Comparison of ENCODE assay signal across 11 cellular contexts in genomic region chr10:117537904-117538524, GRCh38. TPM values are rescaled to one million over a fixed set of nuclear protein-coding genes. Genes with fewer than 3 reads are reported as not detected.
DNase-seq lines count a peak whose midpoint lies in the region; ATAC-seq and TF ChIP-seq lines count a peak whose summit lies in the region.
"Had no signal": no experiment of that assay in that cellular context is flagged by ENCODE, and none has a peak within 500 bp of the region (broad histone marks: within the 10 kb centered on the region; RNA-seq: fewer than 3 reads in every experiment).

No MANE protein-coding gene starts in this region.

- H3K36me3 ChIP-seq in HCT116 (ENCODE audit: control insufficient read depth in 1 of 2, insufficient read depth in 2 of 2, low read length in 2 of 2) (no peaks in the 10 kb centered on the region), ovary (no peaks in the 10 kb centered on the region)

- H3K4me1 ChIP-seq in HCT116 (ENCODE audit: control insufficient read depth in 1 of 2, insufficient read depth in 2 of 2, low read length in 2 of 2) = peaks cover 0 to 6% of the 10 kb centered on the region in 2 experiments; a peak in 1 of 4 replicates
- H3K4me1 ChIP-seq in ovary (ENCODE audit: insufficient read depth) = peaks cover 6% of the 10 kb centered on the region

- intact Hi-C loops in HCT116 (cut with micrococcal nuclease) = loop anchor here (1.0 to 10.0 kb wide), 4 partner anchors 146 to 703 kb away; no protein-coding TSS in a partner anchor
- intact Hi-C loops in ovary (cut with DNase I) = loop anchor here in 3 of 4 donors (5.0 to 10.0 kb wide), 6 partner anchors 93 to 807 kb away; partner anchors contain the start of genes FAM204A (in 1 of the 3), PDZD8 (in 1 of the 3) and RAB11FIP2 (in 1 of the 3)

- H3K9me2 ChIP-seq in HCT116 (ENCODE audit: insufficient read depth) = no peaks in the 10 kb centered on the region

- CTCF ChIA-PET in HCT116 (lab: Charles Lee) = interaction anchor here (0.7 to 2.0 kb wide), 5 partner anchors 41 to 721 kb away, joined by 3 to 7 read pairs (median 4); no protein-coding TSS in a partner anchor

- no peaks in the 10 kb centered on the region for H4K20me1 ChIP-seq in HCT116 (ENCODE audit: insufficient read depth)

- H3K27ac ChIP-seq in HCT116 (ENCODE audit: low read depth, low read length) (no peak overlapping the region), coronary artery (no peak overlapping the region), ovary (peak overlapping the region in 1 of 2 donors; percentile 49)
- H3K27ac ChIP-seq: SK-N-MC had no signal

- no TSS peak for BruUV-seq in HCT116 (replicated peaks; lab: Mats Ljungman, UMichigan)

- POLR2A ChIA-PET in HCT116 (lab: Charles Lee) = no interaction called here

- 18 to 23% (median 23%) methylated on average over 38 of the region's 38 CpGs for WGBS in ovary, 3 donors

- H3K9me3 ChIP-seq in HCT116 (ENCODE audit: control insufficient read depth in 1 of 2, insufficient read depth in 1 of 2, low read depth in 1 of 2, low read length in 2 of 2) (no peaks in the 10 kb centered on the region), ovary (no peaks in the 10 kb centered on the region)

- no peaks in the 10 kb centered on the region for H3K79me2 ChIP-seq in HCT116 (ENCODE audit: insufficient read depth, low read length)

- peak; percentile 21 for ATAC-seq in HCT116

- peak overlapping the region; percentile 35 for H3K4me2 ChIP-seq in HCT116 (ENCODE audit: low read length)

- TF ChIP-seq EP300 in ovary (IDR thresholded peaks at IDR 0.05) = no peak

- H3K4me3 ChIP-seq in GM12864 (ENCODE audit: low read depth, low read length) (no peak overlapping the region), HCT116 (replicated peaks in 1 of 2; ENCODE audit: low read depth in 1 of 2, low read length in 2 of 2) (no peak overlapping the region), coronary artery (peak overlapping the region; percentile 41), ovary (peak overlapping the region; percentile 37)
- H3K4me3 ChIP-seq: lung, SK-N-MC had no signal

- no peak overlapping the region for H3K9ac ChIP-seq in HCT116 (ENCODE audit: low read length)

- TF ChIP-seq CTCF in GM12864 (IDR thresholded peaks at IDR 0.05; ENCODE audit: low read depth, low read length, missing control alignments) = no peak
- TF ChIP-seq CTCF in HCT116 (IDR thresholded peaks at IDR 0.05 in 2 of 3, conservative IDR thresholded peaks at IDR 0.05 in 1 of 3; ENCODE audit: borderline replicate concordance in 1 of 3, insufficient read depth in 1 of 3, low read depth in 2 of 3, low read length in 2 of 3) = no peak
- TF ChIP-seq CTCF in coronary artery (IDR thresholded peaks at IDR 0.05) = no peak
- no peak for TF ChIP-seq CTCF in ovary (IDR thresholded peaks at IDR 0.05)

- peak; percentile 12 for DNase-seq in GM12864 (ENCODE audit: low read depth)
- no peak for DNase-seq in HCT116 (ENCODE audit: low read depth, low spot score)
- no peak for DNase-seq in coronary artery (ENCODE audit: low spot score)
- no peak for DNase-seq in ovary
- no peak for DNase-seq in NOMO-1 treated with DMSO at 0.1 percent for 48 hours (lab: John Stamatoyannopoulos, UW; ENCODE audit: unreplicated experiment)
- no peak for DNase-seq in activated CD8-positive, alpha-beta memory T cell treated with anti-CD3 and anti-CD28 coated beads, Interleukin-2, amount 50 U/mL, for 48 hours
- DNase-seq in stimulated activated CD4-positive, alpha-beta T cell treated with anti-CD3 and anti-CD28 coated beads, Interleukin-15, amount 100 ng/mL, for 24 hours = no peak
- no peak for DNase-seq in NK-92 (lab: John Stamatoyannopoulos, UW; ENCODE audit: unreplicated experiment)
- DNase-seq: effector memory CD4-positive, alpha-beta T cell had no signal

- TF ChIP-seq RAD21 in HCT116 (IDR thresholded peaks at IDR 0.05; ENCODE audit: low read depth) = no peak

- no peak for TF ChIP-seq POLR2A in HCT116 (IDR thresholded peaks at IDR 0.05; ENCODE audit: borderline replicate concordance, extremely low read depth, insufficient read depth, insufficient read length)
- TF ChIP-seq POLR2A in ovary (IDR thresholded peaks at IDR 0.05) = no peak

- RAD21 ChIA-PET in HCT116 (lab: Charles Lee; ENCODE audit: low non-redundant PET in 1 of 2, low total read pairs in 2 of 2, uncharacterized antibody in 2 of 2, unreplicated experiment in 2 of 2) = interaction anchor here in 1 of 2 experiments (0.6 kb wide), 1 partner anchor 722 kb away, joined by 3 read pairs; no protein-coding TSS in a partner anchor

- H2AFZ ChIP-seq in HCT116 (ENCODE audit: low read depth, low read length, poor library complexity, severe bottlenecking) = peak overlapping the region; percentile 98

- H3K27me3 ChIP-seq in HCT116 (ENCODE audit: insufficient read depth, low read length) = peaks cover 12% of the 10 kb centered on the region
- no peaks in the 10 kb centered on the region for H3K27me3 ChIP-seq in ovary

TF ChIP-seq in HCT116, 20 proteins besides CTCF, POLR2A, EP300 and RAD21:
- TF ChIP-seq JUND (IDR thresholded peaks at IDR 0.05) = no peak
- peak; percentile 46; the same call in 1 of the 2 replicates for TF ChIP-seq ZFX (IDR thresholded peaks at IDR 0.05)
- no peak for TF ChIP-seq CEBPB (IDR thresholded peaks at IDR 0.05; ENCODE audit: low read depth)

RNA-seq across cellular contexts. Expression of gene EMX2, which starts 4.5 kb away (rescaled TPM):
- not detected for total RNA-seq in HCT116 (2021; ENCODE audit: unreplicated experiment)
- polyA plus RNA-seq in HCT116 (2012) = not detected in 2 replicates
- total RNA-seq in ovary = 10 to 100 TPM in 5 of 7 donors, 1 to 10 TPM in 2; 7.3 to 25.5 (median 12.2) TPM
- 10 to 100 TPM; 14.4 to 62.1 TPM for polyA plus RNA-seq in ovary
- polyA plus RNA-seq: lung had no signal

Comparison
In these comparisons a context has a peak if more than half of its experiments do, and no peak if none do; other contexts are left out.
1. H3K4me3 ChIP-seq: peak in coronary artery (single experiment) and ovary (single experiment); none in GM12864 (single experiment) and HCT116 (0 of 2).